23 cellular contexts compared by ENCODE assay signal in the genomic region with DNA sequence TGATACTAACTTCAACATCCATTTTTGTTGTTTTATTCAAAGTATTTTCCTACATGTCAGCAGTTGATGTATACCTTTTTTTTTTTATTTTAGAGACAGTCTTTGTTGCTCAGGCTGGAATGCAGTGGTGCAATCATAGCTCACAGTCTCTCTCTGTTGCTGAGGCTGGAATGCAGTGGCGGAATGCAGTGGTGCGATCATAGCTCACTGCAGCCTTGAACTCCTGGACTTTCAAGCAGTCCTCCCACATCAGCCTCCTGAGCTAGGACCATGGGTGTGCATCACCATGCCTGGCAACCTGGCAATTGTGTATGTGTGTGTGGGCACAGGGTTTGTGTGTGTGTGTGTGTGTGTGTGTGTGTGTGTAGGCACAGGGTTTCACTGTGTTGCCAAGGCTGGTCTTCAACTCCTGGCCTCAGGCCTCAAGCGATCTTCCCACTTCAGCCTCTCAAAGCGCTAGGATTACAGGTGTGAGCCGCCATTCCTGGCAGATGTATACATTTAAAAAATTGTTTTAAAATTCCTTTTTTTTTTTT. TPM values are rescaled to one million over a fixed set of nuclear protein-coding genes. Genes with fewer than 3 reads are reported as not detected.
DNase-seq lines count a peak whose midpoint lies in the region; TF ChIP-seq lines count a peak whose summit lies in the region.
"Had no signal": no experiment of that assay in that cellular context is flagged by ENCODE, and none has a peak within 500 bp of the region (broad histone marks: within the 10 kb centered on the region; RNA-seq: fewer than 3 reads in every experiment).

No MANE protein-coding gene starts in this region.

- DNase-seq in EH (ENCODE audit: low read depth) (peak; percentile 49), LHCN-M2 (ENCODE audit: low read depth) (peak; percentile 2), epithelial cell of esophagus (ENCODE audit: low read depth) (peak; percentile 1), neuronal stem cell (ENCODE audit: low spot score) (no peak), GM03348 (ENCODE audit: low spot score) (no peak), SIG-M5 (lab: John Stamatoyannopoulos, UW) (no peak), BE2C (no peak)
- DNase-seq: activated CD4-positive, alpha-beta T cell treated with anti-CD3 and anti-CD28 coated beads, Interleukin-2, amount 10 ng/mL, durations not matched to agents 24 days and 14 days; activated naive CD4-positive, alpha-beta T cell; activated T-cell treated with anti-CD3 and anti-CD28 coated beads, Interleukin-2, amount 50 U/mL, for 4 hours; adrenal gland; CD4-positive, CD25-positive, alpha-beta regulatory T cell; heart left ventricle; Kasumi-1; NCI-H1092 treated with DMSO at 0.1 percent for 48 hours; NCI-H2029 treated with DMSO at 0.1 percent for 48 hours; NCI-H82; nucleus accumbens; substantia nigra had no signal

- H3K4ac ChIP-seq in neuronal stem cell (ENCODE audit: low read length): no peak overlapping the region

- H3K23ac ChIP-seq in neuronal stem cell (ENCODE audit: low read depth, low read length, poor library complexity): no peak overlapping the region

- no peak overlapping the region for H2BK12ac ChIP-seq in neuronal stem cell (ENCODE audit: low read length)

- no peak overlapping the region for H2AFZ ChIP-seq in neuronal stem cell (ENCODE audit: low read length)

- H3K27ac ChIP-seq in neuronal stem cell (replicated peaks; ENCODE audit: low read length): no peak overlapping the region
- H3K27ac ChIP-seq: adrenal gland, cardiac muscle cell, heart left ventricle, RWPE1, SK-N-MC, skin epidermis had no signal

- no peak overlapping the region for H2BK5ac ChIP-seq in neuronal stem cell (ENCODE audit: low read length)

- H3K4me1 ChIP-seq in neuronal stem cell (ENCODE audit: control insufficient read depth in 2 of 2, insufficient read depth in 1 of 2, low read depth in 1 of 2, low read length in 2 of 2) (no peaks in the 10 kb centered on the region), BE2C (no peaks in the 10 kb centered on the region)
- H3K4me1 ChIP-seq: adrenal gland, heart left ventricle had no signal

- no peak for TF ChIP-seq CTCF in epithelial cell of esophagus (IDR thresholded peaks at IDR 0.05; ENCODE audit: insufficient read depth, low read depth, low read length, missing control alignments)
- no peak for TF ChIP-seq CTCF in BE2C (IDR thresholded peaks at IDR 0.05; ENCODE audit: low read depth, low read length)

- no peak overlapping the region for H3K4me2 ChIP-seq in neuronal stem cell (ENCODE audit: insufficient read depth, low read length, poor library complexity, severe bottlenecking)

- H2BK15ac ChIP-seq in neuronal stem cell (ENCODE audit: low read length): no peak overlapping the region

- H4K8ac ChIP-seq in neuronal stem cell (ENCODE audit: low read depth, low read length): no peak overlapping the region

- H3K27me3 ChIP-seq in neuronal stem cell (ENCODE audit: control insufficient read depth in 3 of 3, insufficient read depth in 3 of 3, low read depth in 1 of 3, low read length in 3 of 3) (no peaks in the 10 kb centered on the region), BE2C (no peaks in the 10 kb centered on the region)
- H3K27me3 ChIP-seq: adrenal gland, cardiac muscle cell, heart left ventricle had no signal

- H2AK5ac ChIP-seq in neuronal stem cell (ENCODE audit: low read depth, low read length): no peak overlapping the region

- H3K9me3 ChIP-seq in neuronal stem cell (replicated peaks in 1 of 2; ENCODE audit: control insufficient read depth in 2 of 2, insufficient read depth in 1 of 2, low read depth in 1 of 2, low read length in 2 of 2) (peaks cover 0 to 2% of the 10 kb centered on the region in 2 donors), BE2C (no peaks in the 10 kb centered on the region)
- H3K9me3 ChIP-seq: adrenal gland had no signal

- H3K9ac ChIP-seq in neuronal stem cell (ENCODE audit: low read depth, low read length, poor library complexity): peak overlapping the region; percentile 64

- H3K18ac ChIP-seq in neuronal stem cell (ENCODE audit: low read length): no peak overlapping the region

- H3K4me3 ChIP-seq in epithelial cell of esophagus (ENCODE audit: low read length) (no peak overlapping the region), neuronal stem cell (ENCODE audit: low read length in 2 of 2) (peak overlapping the region in 1 of 2 donors; percentile 3), BE2C (ENCODE audit: low read depth, low read length) (no peak overlapping the region)
- H3K4me3 ChIP-seq: adrenal gland, cardiac muscle cell, heart left ventricle, SK-N-MC, skin epidermis had no signal

- no peak overlapping the region for H4K91ac ChIP-seq in neuronal stem cell (ENCODE audit: low read depth, low read length, poor library complexity)

- no peak overlapping the region for H3K14ac ChIP-seq in neuronal stem cell (ENCODE audit: low read length)

- no CpG with 5 or more reads among the region's 5 CpGs for WGBS in neuronal stem cell (ENCODE audit: extremely low coverage in 2 of 2, insufficient read length in 2 of 2, insufficient replicate concordance in 1 of 2), 2 donors

- H2BK120ac ChIP-seq in neuronal stem cell (ENCODE audit: low read depth, low read length): no peak overlapping the region

- H3K36me3 ChIP-seq in neuronal stem cell (replicated peaks in 1 of 2; ENCODE audit: control insufficient read depth in 2 of 2, insufficient read depth in 2 of 2, low read length in 2 of 2): peaks cover 5 to 75% of the 10 kb centered on the region in 2 donors
- H3K36me3 ChIP-seq in BE2C: no peaks in the 10 kb centered on the region

- H3K79me1 ChIP-seq in neuronal stem cell (ENCODE audit: low read depth, low read length): no peaks in the 10 kb centered on the region

RNA-seq across cellular contexts. Expression of a gene that starts 24.8 kb away (rescaled TPM):
- 16.3 and 16.8 TPM in 2 replicates for total RNA-seq in LHCN-M2 (2014; rRNA removed)
- polyA plus RNA-seq in LHCN-M2 (2012): 4.7 TPM
- polyA plus RNA-seq in neuronal stem cell (2013, experiment 1 of 2): 17.0 TPM
- polyA plus RNA-seq in neuronal stem cell (2013, experiment 2 of 2): 17.4 TPM
- polyA plus RNA-seq in BE2C (2012; ENCODE audit: insufficient read depth, insufficient read length, low read depth): 1.8 TPM

Comparison
In these comparisons a context has a peak if more than half of its experiments do, and no peak if none do; other contexts are left out.
1. DNase-seq: peak in EH (single experiment), LHCN-M2 (single experiment) and epithelial cell of esophagus (single experiment); none in neuronal stem cell (single experiment), GM03348 (single experiment), SIG-M5 (single experiment) and BE2C (single experiment).